Comparison of ENCODE assay signal across 19 cellular contexts in genomic region chr1:12466816-12467215, GRCh38.
A peak's percentile ranks its signal among the peaks of the same experiment; 100 is the strongest.
DNase-seq lines count a peak whose midpoint lies in the region; ATAC-seq and TF ChIP-seq lines count a peak whose summit lies in the region.
"Had no signal": no experiment of that assay in that cellular context is flagged by ENCODE, and none has a peak within 500 bp of the region (broad histone marks: within the 10 kb centered on the region; RNA-seq: fewer than 3 reads in every experiment).

No MANE protein-coding gene starts in this region.

- no peak overlapping the region for H3K4me3 ChIP-seq in gastroesophageal sphincter
- no peak overlapping the region for H3K4me3 ChIP-seq in thyroid gland (replicated peaks in 1 of 3)

- DNase-seq in activated CD4-positive, alpha-beta T cell treated with anti-CD3 and anti-CD28 coated beads for 36 hours, result no peak
- no peak for DNase-seq in activated CD4-positive, alpha-beta T cell treated with anti-CD3 and anti-CD28 coated beads for 48 hours
- no peak for DNase-seq in natural killer cell treated with Interleukin-12 subunit alpha and Interleukin-12 subunit beta and Interleukin-15 and Interleukin-18, amount 100 ng/mL, for 72 hours (ENCODE audit: low spot score)
- DNase-seq in natural killer cell (no peak), thyroid gland (no peak), HCEC 1CT (no peak)
- DNase-seq: AML-193, DMS79 treated with DMSO at 0.1 percent for 48 hours, HFFc6, MM.1S, NCI-H1092 treated with DMSO at 0.1 percent for 48 hours, NCI-H146, NCI-H2029 treated with DMSO at 0.1 percent for 48 hours, NCI-H2171 had no signal

- POLR2A ChIA-PET in activated CD4-positive, alpha-beta T cell treated with anti-CD3 and anti-CD28 coated beads for 36 hours (lab: Charles Lee), result no interaction called here

- TF ChIP-seq CTCF in natural killer cell (IDR thresholded peaks at IDR 0.05), result no peak
- no peak for TF ChIP-seq CTCF in gastroesophageal sphincter (IDR thresholded peaks at IDR 0.05)
- TF ChIP-seq CTCF in thyroid gland (IDR thresholded peaks at IDR 0.05), result no peak

- no peak for TF ChIP-seq POLR2A in gastroesophageal sphincter (IDR thresholded peaks at IDR 0.05)
- no peak for TF ChIP-seq POLR2A in thyroid gland (IDR thresholded peaks at IDR 0.05)

- H3K27me3 ChIP-seq in gastroesophageal sphincter (no peaks in the 10 kb centered on the region), thyroid gland (no peaks in the 10 kb centered on the region)

- ATAC-seq in activated CD4-positive, alpha-beta T cell treated with anti-CD3 and anti-CD28 coated beads for 36 hours, result no peak
- ATAC-seq in natural killer cell treated with Interleukin-12 subunit alpha and Interleukin-12 subunit beta and Interleukin-15 and Interleukin-18, amount 100 ng/mL, for 72 hours, result no peak
- ATAC-seq in natural killer cell (no peak), gastroesophageal sphincter (no peak), GM18870 (IDR thresholded peaks at IDR 0.05; ENCODE audit: unreplicated experiment) (no peak)

- H3K9me3 ChIP-seq in gastroesophageal sphincter, result no peaks in the 10 kb centered on the region
- H3K9me3 ChIP-seq in thyroid gland, result no peaks in the 10 kb centered on the region

- peak overlapping the region; percentile 89 for H3K27ac Mint-ChIP-seq in activated CD4-positive, alpha-beta T cell treated with anti-CD3 and anti-CD28 coated beads for 36 hours
- peak overlapping the region; percentile 81 to 89 for H3K27ac Mint-ChIP-seq in natural killer cell treated with Interleukin-12 subunit alpha and Interleukin-12 subunit beta and Interleukin-15 and Interleukin-18, amount 100 ng/mL, for 72 hours
- H3K27ac Mint-ChIP-seq in natural killer cell, result no peak overlapping the region
- H3K27ac Mint-ChIP-seq: CD14-positive monocyte, HFFc6 had no signal

- no peaks in the 10 kb centered on the region for H3K9me3 Mint-ChIP-seq in activated CD4-positive, alpha-beta T cell treated with anti-CD3 and anti-CD28 coated beads for 36 hours (ENCODE audit: low read depth)
- H3K9me3 Mint-ChIP-seq in natural killer cell treated with Interleukin-12 subunit alpha and Interleukin-12 subunit beta and Interleukin-15 and Interleukin-18, amount 100 ng/mL, for 72 hours, result no peaks in the 10 kb centered on the region
- no peaks in the 10 kb centered on the region for H3K9me3 Mint-ChIP-seq in natural killer cell
- H3K9me3 Mint-ChIP-seq: HFFc6, IgD-negative memory B cell had no signal

- no peak for TF ChIP-seq EP300 in gastroesophageal sphincter (IDR thresholded peaks at IDR 0.05)

- H3K4me1 ChIP-seq in gastroesophageal sphincter (peaks cover 41 to 77% (median 42%) of the 10 kb centered on the region in 3 donors), thyroid gland (peaks cover 53 to 67% of the 10 kb centered on the region in 2 donors)

- no peak overlapping the region for H3K4me3 Mint-ChIP-seq in activated CD4-positive, alpha-beta T cell treated with anti-CD3 and anti-CD28 coated beads for 36 hours
- peak overlapping the region; percentile 21 for H3K4me3 Mint-ChIP-seq in natural killer cell treated with Interleukin-12 subunit alpha and Interleukin-12 subunit beta and Interleukin-15 and Interleukin-18, amount 100 ng/mL, for 72 hours
- H3K4me3 Mint-ChIP-seq in natural killer cell, result no peak overlapping the region
- H3K4me3 Mint-ChIP-seq: CD14-positive monocyte, HFFc6, IgD-negative memory B cell had no signal

- peaks cover 42% of the 10 kb centered on the region for H3K4me1 Mint-ChIP-seq in activated CD4-positive, alpha-beta T cell treated with anti-CD3 and anti-CD28 coated beads for 36 hours
- H3K4me1 Mint-ChIP-seq in natural killer cell treated with Interleukin-12 subunit alpha and Interleukin-12 subunit beta and Interleukin-15 and Interleukin-18, amount 100 ng/mL, for 72 hours (ENCODE audit: low read depth in 2 of 2), result peaks cover 43 to 44% of the 10 kb centered on the region in 2 donors
- H3K4me1 Mint-ChIP-seq in natural killer cell, result peaks cover 38 to 44% of the 10 kb centered on the region in 2 donors
- H3K4me1 Mint-ChIP-seq: CD14-positive monocyte had no signal

- intact Hi-C loops in activated CD4-positive, alpha-beta T cell treated with anti-CD3 and anti-CD28 coated beads for 36 hours (cut with DNase I, micrococcal nuclease), result loop anchor here (1.0 kb wide), 2 partner anchors 18 to 33 kb away; no protein-coding TSS in a partner anchor
- intact Hi-C loops in natural killer cell (cut with micrococcal nuclease), result no loop called here
- intact Hi-C loops in thyroid gland (cut with DNase I), result no loop called here

- 80 to 86% methylated on average over 5 of the region's 5 CpGs for WGBS in gastroesophageal sphincter (ENCODE audit: low coverage in 1 of 2), 2 donors
- 95 to 96% methylated on average over 5 of the region's 5 CpGs for WGBS in thyroid gland, 2 donors

- peaks cover 22% of the 10 kb centered on the region for H3K36me3 Mint-ChIP-seq in activated CD4-positive, alpha-beta T cell treated with anti-CD3 and anti-CD28 coated beads for 36 hours (ENCODE audit: low read depth)
- H3K36me3 Mint-ChIP-seq in natural killer cell treated with Interleukin-12 subunit alpha and Interleukin-12 subunit beta and Interleukin-15 and Interleukin-18, amount 100 ng/mL, for 72 hours, result peaks cover 15% of the 10 kb centered on the region
- H3K36me3 Mint-ChIP-seq in natural killer cell, result peaks cover 9% of the 10 kb centered on the region

- H3K27ac ChIP-seq in gastroesophageal sphincter (peak overlapping the region in 3 of 4 donors; percentile 89 to 93 (median 90)), thyroid gland (peak overlapping the region in 2 of 3 donors; percentile 0 to 27)
- H3K27ac ChIP-seq: 22Rv1 had no signal

- H3K36me3 ChIP-seq in gastroesophageal sphincter (no peaks in the 10 kb centered on the region), thyroid gland (no peaks in the 10 kb centered on the region)

- no peaks in the 10 kb centered on the region for H3K27me3 Mint-ChIP-seq in activated CD4-positive, alpha-beta T cell treated with anti-CD3 and anti-CD28 coated beads for 36 hours
- H3K27me3 Mint-ChIP-seq in natural killer cell treated with Interleukin-12 subunit alpha and Interleukin-12 subunit beta and Interleukin-15 and Interleukin-18, amount 100 ng/mL, for 72 hours, result no peaks in the 10 kb centered on the region
- no peaks in the 10 kb centered on the region for H3K27me3 Mint-ChIP-seq in natural killer cell (ENCODE audit: low read depth in 2 of 2)
- H3K27me3 Mint-ChIP-seq: IgD-negative memory B cell had no signal

- CTCF ChIA-PET in activated CD4-positive, alpha-beta T cell treated with anti-CD3 and anti-CD28 coated beads for 36 hours (lab: Charles Lee), result no interaction called here

Comparison
In these comparisons a context has a peak if more than half of its experiments do, and no peak if none do; other contexts are left out.
1. H3K27ac Mint-ChIP-seq: peak in activated CD4-positive, alpha-beta T cell treated with anti-CD3 and anti-CD28 coated beads for 36 hours (single experiment) and natural killer cell treated with Interleukin-12 subunit alpha and Interleukin-12 subunit beta and Interleukin-15 and Interleukin-18, amount 100 ng/mL, for 72 hours (2 of 2); none in natural killer cell (0 of 2).
2. intact Hi-C loops: an anchor here in activated CD4-positive, alpha-beta T cell treated with anti-CD3 and anti-CD28 coated beads for 36 hours (1.0 kb wide); none called in natural killer cell and thyroid gland.